19 cellular contexts compared by ENCODE assay signal in genomic region chr6:117491916-117492315, GRCh38. TPM values are rescaled to one million over a fixed set of nuclear protein-coding genes. Genes with fewer than 3 reads are reported as not detected.
DNase-seq lines count a peak whose midpoint lies in the region; ATAC-seq, FAIRE-seq and TF ChIP-seq lines count a peak whose summit lies in the region.
"Had no signal": no experiment of that assay in that cellular context is flagged by ENCODE, and none has a peak within 500 bp of the region (broad histone marks: within the 10 kb centered on the region; RNA-seq: fewer than 3 reads in every experiment).

No MANE protein-coding gene starts in this region.

- DNase-seq in AG10803 (ENCODE audit: low read depth) (peak; percentile 45), Panc1 (ENCODE audit: low read depth, low spot score) (no peak), choroid plexus epithelial cell (ENCODE audit: low read depth) (peak; percentile 58), keratinocyte (ENCODE audit: low read depth, low spot score) (no peak), NCI-H1436 treated with DMSO at 0.1 percent for 48 hours (lab: John Stamatoyannopoulos, UW) (no peak)
- DNase-seq in central memory CD4-positive, alpha-beta T cell: no peak
- no peak for DNase-seq in stimulated activated CD4-positive, alpha-beta T cell treated with anti-CD3 and anti-CD28 coated beads, Interleukin-2, amount 100 ng/mL, for 24 hours
- DNase-seq: activated CD4-positive, alpha-beta T cell treated with anti-CD3 and anti-CD28 coated beads, Interleukin-2, amount 50 U/mL, for 1 hour; NCI-H2107; NCI-H524 treated with DMSO at 0.1 percent for 48 hours; nephron progenitor cell; stimulated activated CD4-positive, alpha-beta T cell treated with anti-CD3 and anti-CD28 coated beads, Interleukin-4, amount 100 ng/mL, for 1 hour; stomach; upper lobe of left lung had no signal

- peaks cover 70% of the 10 kb centered on the region for H3K4me1 ChIP-seq in Panc1 (ENCODE audit: control insufficient read depth, insufficient read depth, low read length)
- H3K4me1 ChIP-seq in keratinocyte (ENCODE audit: control insufficient read depth, extremely low read depth, insufficient read depth, low read length): peaks cover 39% of the 10 kb centered on the region

- H3K79me2 ChIP-seq in keratinocyte (ENCODE audit: control insufficient read depth, insufficient read depth, low read length): peaks cover 75% of the 10 kb centered on the region

- H3K4me2 ChIP-seq in keratinocyte (ENCODE audit: control insufficient read depth, extremely low read depth, insufficient read depth, low read depth, low read length): no peak overlapping the region

- H3K4me3 ChIP-seq in AG10803 (ENCODE audit: low read length) (no peak overlapping the region), Panc1 (ENCODE audit: low read depth in 2 of 2, low read length in 2 of 2) (peak overlapping the region; percentile 20 to 40), choroid plexus epithelial cell (ENCODE audit: low read depth, low read length) (no peak overlapping the region), keratinocyte (ENCODE audit: control insufficient read depth in 2 of 3, extremely low read depth in 1 of 3, insufficient read depth in 2 of 3, low read depth in 1 of 3, low read length in 3 of 3) (no peak overlapping the region)
- H3K4me3 ChIP-seq: skin epidermis, stomach, upper lobe of left lung had no signal

- H3K9me3 ChIP-seq in Panc1 (ENCODE audit: control insufficient read depth, insufficient read depth, low read depth, low read length) (peaks cover 2% of the 10 kb centered on the region; the same call in 1 of the 2 replicates), keratinocyte (ENCODE audit: control insufficient read depth, low read depth, low read length) (no peaks in the 10 kb centered on the region)
- H3K9me3 ChIP-seq: stomach, upper lobe of left lung had no signal

- peak; percentile 29 for FAIRE-seq in keratinocyte (lab: Jason Lieb, UNC)
- FAIRE-seq: colon had no signal

- dilution Hi-C loops in keratinocyte (cut with MboI; ENCODE audit: extremely low pct_ligation_motif_present, low sequenced_read_pairs): no loop called here

- TF ChIP-seq CTCF in AG10803 (conservative IDR thresholded peaks at IDR 0.05; ENCODE audit: low read length) (no peak), Panc1 (IDR thresholded peaks at IDR 0.05) (no peak), choroid plexus epithelial cell (conservative IDR thresholded peaks at IDR 0.05; ENCODE audit: low read depth, low read length) (no peak), keratinocyte (optimal IDR thresholded peaks at IDR 0.05 in 1 of 3, IDR thresholded peaks at IDR 0.05 in 1 of 3, conservative IDR thresholded peaks at IDR 0.05 in 1 of 3; ENCODE audit: extremely low read depth in 1 of 3, insufficient read depth in 2 of 3, low read length in 3 of 3) (no peak)

- POLR2A ChIA-PET in Panc1 (lab: Charles Lee): no interaction called here

- no peaks in the 10 kb centered on the region for H4K20me1 ChIP-seq in keratinocyte (ENCODE audit: control insufficient read depth, extremely low read depth, insufficient read depth, low read length)

- peak; percentile 71 for ATAC-seq in Panc1
- no peak for ATAC-seq in GM21717 (IDR thresholded peaks at IDR 0.05; ENCODE audit: unreplicated experiment)
- ATAC-seq: Right ventricle myocardium inferior had no signal

- BruUV-seq in Panc1 (replicated peaks; lab: Mats Ljungman, UMichigan): no TSS peak

- H3K27me3 ChIP-seq in Panc1 (ENCODE audit: control insufficient read depth, insufficient read depth, low read length): no peaks in the 10 kb centered on the region
- no peaks in the 10 kb centered on the region for H3K27me3 ChIP-seq in keratinocyte (ENCODE audit: control insufficient read depth, extremely low read depth, insufficient read depth, low read length)
- H3K27me3 ChIP-seq: stomach, upper lobe of left lung had no signal

- no peaks in the 10 kb centered on the region for H3K9me1 ChIP-seq in keratinocyte (ENCODE audit: control insufficient read depth, extremely low read depth, insufficient read depth, low read length)

- H3K9ac ChIP-seq in keratinocyte (ENCODE audit: control insufficient read depth, extremely low read depth, insufficient read depth, low read length): no peak overlapping the region

- CTCF ChIA-PET in Panc1 (lab: Charles Lee): no interaction called here

- no peaks in the 10 kb centered on the region for H3K36me3 ChIP-seq in Panc1 (ENCODE audit: control insufficient read depth, insufficient read depth, low read length)
- H3K36me3 ChIP-seq in keratinocyte (ENCODE audit: control insufficient read depth in 2 of 2, extremely low read depth in 1 of 2, insufficient read depth in 2 of 2, low read length in 2 of 2): peaks cover 0 to 7% of the 10 kb centered on the region in 2 experiments
- H3K36me3 ChIP-seq: stomach, upper lobe of left lung had no signal

- in situ Hi-C loops in Panc1 (cut with HindIII; ENCODE audit: low pct_unique_long_range_greater_than_20kb, low sequenced_read_pairs): no loop called here

- intact Hi-C loops in Panc1 (cut with micrococcal nuclease; ENCODE audit: unreplicated experiment): loop anchor here (5.0 kb wide), 1 partner anchor 55 kb away; no protein-coding TSS in a partner anchor

- H3K27ac ChIP-seq in Panc1 (ENCODE audit: low read length): peak overlapping the region; percentile 92
- H3K27ac ChIP-seq in keratinocyte (ENCODE audit: control insufficient read depth, insufficient read depth, low read length): peak overlapping the region; percentile 28
- H3K27ac ChIP-seq: C4-2B, skin epidermis, stomach had no signal

- H2AFZ ChIP-seq in keratinocyte (ENCODE audit: control insufficient read depth, low read length): no peak overlapping the region

RNA-seq across cellular contexts. Expression of gene DCBLD1, which starts 9.4 kb away (rescaled TPM):
- 29.0 TPM for total RNA-seq in Panc1 (2021; ENCODE audit: unreplicated experiment)
- polyA plus RNA-seq in Panc1 (2012; ENCODE audit: insufficient read length): 20.1 TPM
- polyA plus RNA-seq in keratinocyte: 15.8 to 21.7 TPM (median 21.0 TPM) in 3 replicates
- polyA plus RNA-seq in keratinocyte (2011; ENCODE audit: low read depth): 24.9 TPM
- polyA plus RNA-seq in keratinocyte (2011; cell fraction: cytosol; rRNA removed): 7.7 and 10.3 TPM in 2 replicates
- polyA plus RNA-seq in keratinocyte (2011; cell fraction: nucleus; rRNA removed): 25.4 and 31.5 TPM in 2 replicates
- 10.5 and 17.1 TPM in 2 replicates for polyA plus RNA-seq in keratinocyte (2012; ENCODE audit: low replicate concordance)
- polyA minus RNA-seq in keratinocyte: 7.9 to 19.4 TPM (median 16.5 TPM) in 3 replicates
- polyA minus RNA-seq in keratinocyte (2011; cell fraction: cytosol; rRNA and poly(A)+ RNA removed): 20.3 TPM
- polyA minus RNA-seq in keratinocyte (2011; cell fraction: nucleus; rRNA and poly(A)+ RNA removed): 31.2 and 42.1 TPM in 2 replicates

Comparison
In these comparisons a context has a peak if more than half of its experiments do, and no peak if none do; other contexts are left out.
1. DNase-seq: peak in AG10803 (single experiment) and choroid plexus epithelial cell (single experiment); none in Panc1 (single experiment), keratinocyte (single experiment), central memory CD4-positive, alpha-beta T cell (single experiment), NCI-H1436 treated with DMSO at 0.1 percent for 48 hours (single experiment) and stimulated activated CD4-positive, alpha-beta T cell treated with anti-CD3 and anti-CD28 coated beads, Interleukin-2, amount 100 ng/mL, for 24 hours (0 of 2).
2. H3K4me3 ChIP-seq: peak in Panc1 (2 of 2); none in AG10803 (single experiment), choroid plexus epithelial cell (single experiment) and keratinocyte (0 of 3).